Comparison of ENCODE assay signal across 8 cellular contexts in genomic region chr16:19118938-19119431, GRCh38. TPM values are rescaled to one million over a fixed set of nuclear protein-coding genes. Genes with fewer than 3 reads are reported as not detected.
DNase-seq lines count a peak whose midpoint lies in the region; ATAC-seq, FAIRE-seq and TF ChIP-seq lines count a peak whose summit lies in the region.

No MANE protein-coding gene starts in this region.

- H3K4me3 ChIP-seq in CD4-positive, alpha-beta memory T cell (ENCODE audit: low read length in 2 of 2): peak overlapping the region; percentile 10 to 41
- H3K4me3 ChIP-seq in NB4 (ENCODE audit: low read depth, low read length): peak overlapping the region; percentile 46
- peak overlapping the region in 2 of 4 donors; percentile 12 to 37 for H3K4me3 ChIP-seq in adrenal gland
- H3K4me3 ChIP-seq in keratinocyte (ENCODE audit: control insufficient read depth in 2 of 3, extremely low read depth in 1 of 3, insufficient read depth in 2 of 3, low read depth in 1 of 3, low read length in 3 of 3): peak overlapping the region; percentile 13 to 45 (median 39)

- peak overlapping the region; percentile 77 for H3K4me2 ChIP-seq in keratinocyte (ENCODE audit: control insufficient read depth, extremely low read depth, insufficient read depth, low read depth, low read length)

- no peaks in the 10 kb centered on the region for H3K9me3 ChIP-seq in CD4-positive, alpha-beta memory T cell (ENCODE audit: control insufficient read depth in 1 of 2, low read length in 2 of 2)
- H3K9me3 ChIP-seq in adrenal gland (replicated peaks in 1 of 3) (no peaks in the 10 kb centered on the region), keratinocyte (ENCODE audit: control insufficient read depth, low read depth, low read length) (no peaks in the 10 kb centered on the region)

- no peaks in the 10 kb centered on the region for H3K27me3 ChIP-seq in CD4-positive, alpha-beta memory T cell (ENCODE audit: insufficient read depth, low read length)
- no peaks in the 10 kb centered on the region for H3K27me3 ChIP-seq in adrenal gland
- H3K27me3 ChIP-seq in keratinocyte (ENCODE audit: control insufficient read depth, extremely low read depth, insufficient read depth, low read length): no peaks in the 10 kb centered on the region

- POLR2A ChIA-PET in CD4-positive, alpha-beta memory T cell (lab: Charles Lee; ENCODE audit: partially characterized antibody): no interaction called here

- DNase-seq in CD4-positive, alpha-beta memory T cell: no peak
- peak; percentile 86 for DNase-seq in NB4 (ENCODE audit: low read depth)
- peak; percentile 55 to 85 (median 79) for DNase-seq in adrenal gland
- DNase-seq in keratinocyte (ENCODE audit: low read depth, low spot score): no peak
- peak; percentile 28 to 35 (median 34) for DNase-seq in stimulated activated CD4-positive, alpha-beta T cell treated with anti-CD3 and anti-CD28 coated beads, TNF-alpha, amount 100 ng/mL, for 48 hours (ENCODE audit: low read depth in 3 of 3)
- no peak for DNase-seq in SHP77 treated with DMSO at 0.1 percent for 48 hours (lab: John Stamatoyannopoulos, UW)

- H3K79me2 ChIP-seq in keratinocyte (ENCODE audit: control insufficient read depth, insufficient read depth, low read length): peaks cover 5% of the 10 kb centered on the region

- no peak overlapping the region for H3K27ac ChIP-seq in CD4-positive, alpha-beta memory T cell (ENCODE audit: low read depth, low read length)
- peak overlapping the region; percentile 74 to 96 (median 91) for H3K27ac ChIP-seq in adrenal gland
- peak overlapping the region; percentile 68 for H3K27ac ChIP-seq in keratinocyte (ENCODE audit: control insufficient read depth, insufficient read depth, low read length)

- H3K4me3 Mint-ChIP-seq in CD4-positive, alpha-beta memory T cell: peak overlapping the region; percentile 57 to 91 (median 68)

- no peak for ATAC-seq in GM19455 (IDR thresholded peaks at IDR 0.05; ENCODE audit: unreplicated experiment)
- ATAC-seq in HG02938 (IDR thresholded peaks at IDR 0.05; ENCODE audit: unreplicated experiment): no peak

- TF ChIP-seq POLR2A in NB4 (IDR thresholded peaks at IDR 0.05; ENCODE audit: extremely low read depth, insufficient read length) (no peak), adrenal gland (IDR thresholded peaks at IDR 0.05) (peak in 1 of 2 donors; percentile 61)

- peaks cover 14 to 35% (median 16%) of the 10 kb centered on the region in 4 donors for H3K4me1 Mint-ChIP-seq in CD4-positive, alpha-beta memory T cell

- H3K27me3 Mint-ChIP-seq in CD4-positive, alpha-beta memory T cell: peaks cover 3 to 8% of the 10 kb centered on the region in 2 donors

- no peaks in the 10 kb centered on the region for H3K9me3 Mint-ChIP-seq in CD4-positive, alpha-beta memory T cell

- dilution Hi-C loops in keratinocyte (cut with MboI; ENCODE audit: extremely low pct_ligation_motif_present, low sequenced_read_pairs): no loop called here

- peak overlapping the region; percentile 41 for H2AFZ ChIP-seq in keratinocyte (ENCODE audit: control insufficient read depth, low read length)

- no peaks in the 10 kb centered on the region for H3K36me3 ChIP-seq in CD4-positive, alpha-beta memory T cell (ENCODE audit: insufficient read depth, low read length)
- H3K36me3 ChIP-seq in adrenal gland (replicated peaks in 1 of 2) (peaks cover 0 to 14% of the 10 kb centered on the region in 2 donors), keratinocyte (ENCODE audit: control insufficient read depth in 2 of 2, extremely low read depth in 1 of 2, insufficient read depth in 2 of 2, low read length in 2 of 2) (no peaks in the 10 kb centered on the region)

- no peak for TF ChIP-seq CTCF in NB4 (IDR thresholded peaks at IDR 0.05; ENCODE audit: low read depth, low read length)
- TF ChIP-seq CTCF in adrenal gland (IDR thresholded peaks at IDR 0.05): no peak
- no peak for TF ChIP-seq CTCF in keratinocyte (optimal IDR thresholded peaks at IDR 0.05 in 1 of 3, IDR thresholded peaks at IDR 0.05 in 1 of 3, conservative IDR thresholded peaks at IDR 0.05 in 1 of 3; ENCODE audit: extremely low read depth in 1 of 3, insufficient read depth in 2 of 3, low read length in 3 of 3)

- peaks cover 4% of the 10 kb centered on the region for H4K20me1 ChIP-seq in keratinocyte (ENCODE audit: control insufficient read depth, extremely low read depth, insufficient read depth, low read length)

- peak; percentile 44 for FAIRE-seq in keratinocyte (lab: Jason Lieb, UNC)

- 8 to 12% (median 10%) methylated on average over 6 of the region's 6 CpGs for WGBS in adrenal gland, 4 donors

- H3K9me1 ChIP-seq in keratinocyte (ENCODE audit: control insufficient read depth, extremely low read depth, insufficient read depth, low read length): peaks cover 6% of the 10 kb centered on the region

- no peaks in the 10 kb centered on the region for H3K36me3 Mint-ChIP-seq in CD4-positive, alpha-beta memory T cell

- intact Hi-C loops in CD4-positive, alpha-beta memory T cell (cut with micrococcal nuclease): no loop called here
- intact Hi-C loops in adrenal gland (cut with DNase I): no loop called here

- H3K9ac ChIP-seq in keratinocyte (ENCODE audit: control insufficient read depth, extremely low read depth, insufficient read depth, low read length): peak overlapping the region; percentile 70

- H3K4me1 ChIP-seq in CD4-positive, alpha-beta memory T cell (ENCODE audit: insufficient read depth, low read length): peaks cover 32% of the 10 kb centered on the region
- H3K4me1 ChIP-seq in adrenal gland (replicated peaks in 1 of 2) (peaks cover 62 to 67% of the 10 kb centered on the region in 2 donors), keratinocyte (ENCODE audit: control insufficient read depth, extremely low read depth, insufficient read depth, low read length) (peaks cover 63% of the 10 kb centered on the region)

- CTCF ChIA-PET in CD4-positive, alpha-beta memory T cell (lab: Charles Lee; ENCODE audit: partially characterized antibody): interaction anchor here (0.7 to 1.0 kb wide), 3 partner anchors 33 to 583 kb away, joined by 3 to 7 read pairs (median 4); partner anchors contain the start of gene ARL6IP1

- peak overlapping the region in 5 of 7 donors; percentile 23 to 91 (median 58) for H3K27ac Mint-ChIP-seq in CD4-positive, alpha-beta memory T cell

RNA-seq across cellular contexts. Expression of gene ITPRIPL2, which starts 5.2 kb away (rescaled TPM):
- 1 to 10 TPM; 1.4 to 2.2 TPM for total RNA-seq in CD4-positive, alpha-beta memory T cell
- polyA plus RNA-seq in CD4-positive, alpha-beta memory T cell: under 1 TPM; 0.34 to 0.47 TPM
- 100 to 1,000 TPM in 1 of 8 donors, 10 to 100 TPM in 7; 42.7 to 121 (median 59.6) TPM for total RNA-seq in adrenal gland
- polyA plus RNA-seq in adrenal gland: 10 to 100 TPM in 1 of 3 donors, 1 to 10 TPM in 2; 7.7 to 15.5 (median 8.9) TPM
- polyA plus RNA-seq in keratinocyte: 4.9 to 6.6 TPM (median 5.9 TPM) in 3 replicates
- 0.82 TPM for polyA plus RNA-seq in keratinocyte (2011; ENCODE audit: low read depth)
- polyA plus RNA-seq in keratinocyte (2011; cell fraction: cytosol; rRNA removed): 4.1 and 6.0 TPM in 2 replicates
- 12.5 and 14.1 TPM in 2 replicates for polyA plus RNA-seq in keratinocyte (2011; cell fraction: nucleus; rRNA removed)
- 1.7 and 7.6 TPM in 2 replicates for polyA plus RNA-seq in keratinocyte (2012; ENCODE audit: low replicate concordance)
- polyA minus RNA-seq in keratinocyte: 5.4 to 7.6 TPM (median 5.7 TPM) in 3 replicates
- polyA minus RNA-seq in keratinocyte (2011; cell fraction: cytosol; rRNA and poly(A)+ RNA removed): 16.3 TPM
- polyA minus RNA-seq in keratinocyte (2011; cell fraction: nucleus; rRNA and poly(A)+ RNA removed): 18.9 and 23.2 TPM in 2 replicates

RNA-seq across cellular contexts. Expression of gene SYT17, which starts 49.1 kb away (rescaled TPM):
- not detected for total RNA-seq in CD4-positive, alpha-beta memory T cell
- polyA plus RNA-seq in CD4-positive, alpha-beta memory T cell: not detected
- 1 to 10 TPM; 1.1 to 6.5 (median 3.3) TPM for total RNA-seq in adrenal gland
- polyA plus RNA-seq in adrenal gland (1 to 10 TPM; 2.4 to 4.0 (median 3.6) TPM), keratinocyte (0.04 to 0.23 TPM in 2 of 3 replicates, not detected in the other)
- not detected for polyA plus RNA-seq in keratinocyte (2011; ENCODE audit: low read depth)
- 0.03 and 0.09 TPM in 2 replicates for polyA plus RNA-seq in keratinocyte (2011; cell fraction: cytosol; rRNA removed)
- 0.19 and 0.23 TPM in 2 replicates for polyA plus RNA-seq in keratinocyte (2011; cell fraction: nucleus; rRNA removed)
- polyA plus RNA-seq in keratinocyte (2012; ENCODE audit: low replicate concordance): not detected in 2 replicates
- polyA minus RNA-seq in keratinocyte: 0.10 TPM in 1 of 3 replicates, not detected in the others
- not detected for polyA minus RNA-seq in keratinocyte (2011; cell fraction: cytosol; rRNA and poly(A)+ RNA removed)
- not detected in 2 replicates for polyA minus RNA-seq in keratinocyte (2011; cell fraction: nucleus; rRNA and poly(A)+ RNA removed)

RNA-seq across cellular contexts. Expression of gene COQ7, which starts 51.6 kb away (rescaled TPM):
- total RNA-seq in CD4-positive, alpha-beta memory T cell: 10 to 100 TPM; 16.2 to 19.2 TPM
- polyA plus RNA-seq in CD4-positive, alpha-beta memory T cell: 10 to 100 TPM; 12.8 to 17.8 TPM
- total RNA-seq in adrenal gland: 10 to 100 TPM; 15.7 to 39.7 (median 27.8) TPM
- polyA plus RNA-seq in adrenal gland (10 to 100 TPM; 14.9 to 23.0 (median 16.2) TPM), keratinocyte (8.0 to 11.0 TPM (median 11.0 TPM) in 3 replicates)
- 12.0 TPM for polyA plus RNA-seq in keratinocyte (2011; ENCODE audit: low read depth)
- 6.4 and 10.2 TPM in 2 replicates for polyA plus RNA-seq in keratinocyte (2011; cell fraction: cytosol; rRNA removed)
- polyA plus RNA-seq in keratinocyte (2011; cell fraction: nucleus; rRNA removed): 8.8 and 10.4 TPM in 2 replicates
- 6.5 and 10.4 TPM in 2 replicates for polyA plus RNA-seq in keratinocyte (2012; ENCODE audit: low replicate concordance)
- polyA minus RNA-seq in keratinocyte: 3.6 to 11.5 TPM (median 10.5 TPM) in 3 replicates
- polyA minus RNA-seq in keratinocyte (2011; cell fraction: cytosol; rRNA and poly(A)+ RNA removed): 6.9 TPM
- 2.1 and 4.6 TPM in 2 replicates for polyA minus RNA-seq in keratinocyte (2011; cell fraction: nucleus; rRNA and poly(A)+ RNA removed)

Comparison
In these comparisons a context has a peak if more than half of its experiments do, and no peak if none do; other contexts are left out.
1. DNase-seq: peak in NB4 (single experiment), adrenal gland (7 of 7) and stimulated activated CD4-positive, alpha-beta T cell treated with anti-CD3 and anti-CD28 coated beads, TNF-alpha, amount 100 ng/mL, for 48 hours (3 of 3); none in CD4-positive, alpha-beta memory T cell (0 of 5), keratinocyte (single experiment) and SHP77 treated with DMSO at 0.1 percent for 48 hours (single experiment).